8 cellular contexts compared by ENCODE assay signal in the genomic region with DNA sequence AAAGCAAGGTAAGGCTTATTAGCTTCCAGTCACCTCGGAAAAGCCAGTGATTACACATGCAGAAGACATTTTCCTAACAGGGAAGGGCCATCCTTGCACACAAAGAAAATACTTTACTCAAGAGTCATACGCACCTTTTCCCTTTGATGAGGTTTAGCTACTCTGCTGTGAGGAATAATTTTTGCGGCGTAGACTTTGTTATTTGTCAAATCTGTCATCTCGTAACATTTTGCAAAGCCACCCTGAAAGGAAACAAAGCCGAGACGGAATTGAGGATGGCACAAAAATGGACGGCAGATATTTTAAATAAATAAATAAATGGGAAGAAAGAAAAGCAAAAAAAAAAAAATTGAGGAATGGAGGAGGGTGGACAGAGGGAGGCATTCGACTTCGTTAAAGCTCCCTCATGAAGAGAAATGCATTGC. TPM values are rescaled to one million over a fixed set of nuclear protein-coding genes. Genes with fewer than 3 reads are reported as not detected.
DNase-seq lines count a peak whose midpoint lies in the region; ATAC-seq lines count a peak whose summit lies in the region.

No MANE protein-coding gene starts in this region.

- no peak overlapping the region for H3K27ac Mint-ChIP-seq in activated CD4-positive, alpha-beta T cell treated with anti-CD3 and anti-CD28 coated beads for 36 hours

- H3K9ac ChIP-seq in adipocyte (ENCODE audit: low read length) = peak overlapping the region; percentile 89

- POLR2A ChIA-PET in activated CD4-positive, alpha-beta T cell treated with anti-CD3 and anti-CD28 coated beads for 36 hours (lab: Charles Lee) = interaction anchor here (0.6 kb wide), 1 partner anchor 74 kb away, joined by 7 read pairs; no protein-coding TSS in a partner anchor

- ATAC-seq in activated CD4-positive, alpha-beta T cell treated with anti-CD3 and anti-CD28 coated beads for 36 hours = no peak
- no peak for ATAC-seq in GM19351 (IDR thresholded peaks at IDR 0.05; ENCODE audit: unreplicated experiment)

- H3K9me3 ChIP-seq in adipocyte (ENCODE audit: control insufficient read depth, low read length) = no peaks in the 10 kb centered on the region

- no peaks in the 10 kb centered on the region for H3K27me3 ChIP-seq in adipocyte (replicated peaks; ENCODE audit: control insufficient read depth, insufficient read depth, low read length)

- H3K4me3 ChIP-seq in adipocyte (ENCODE audit: low read length) = peak overlapping the region; percentile 93

- H3K36me3 ChIP-seq in adipocyte (ENCODE audit: control insufficient read depth, insufficient read depth, low read length, severe bottlenecking) = peaks cover 41% of the 10 kb centered on the region

- intact Hi-C loops in activated CD4-positive, alpha-beta T cell treated with anti-CD3 and anti-CD28 coated beads for 36 hours (cut with DNase I, micrococcal nuclease) = no loop called here

- peaks cover 24% of the 10 kb centered on the region for H3K4me1 ChIP-seq in adipocyte (ENCODE audit: control insufficient read depth, insufficient read depth, low read length)

- no peaks in the 10 kb centered on the region for H3K9me3 Mint-ChIP-seq in activated CD4-positive, alpha-beta T cell treated with anti-CD3 and anti-CD28 coated beads for 36 hours (ENCODE audit: low read depth)

- peaks cover 8% of the 10 kb centered on the region for H3K4me1 Mint-ChIP-seq in activated CD4-positive, alpha-beta T cell treated with anti-CD3 and anti-CD28 coated beads for 36 hours

- peaks cover 3% of the 10 kb centered on the region for H3K36me3 Mint-ChIP-seq in activated CD4-positive, alpha-beta T cell treated with anti-CD3 and anti-CD28 coated beads for 36 hours (ENCODE audit: low read depth)

- CTCF ChIA-PET in activated CD4-positive, alpha-beta T cell treated with anti-CD3 and anti-CD28 coated beads for 36 hours (lab: Charles Lee) = interaction anchor here (0.6 to 4.4 kb wide), 5 partner anchors 8 to 1161 kb away, joined by 3 to 50 read pairs (median 9); no protein-coding TSS in a partner anchor

- H3K4me3 Mint-ChIP-seq in activated CD4-positive, alpha-beta T cell treated with anti-CD3 and anti-CD28 coated beads for 36 hours = peak overlapping the region; percentile 69

- H3K27me3 Mint-ChIP-seq in activated CD4-positive, alpha-beta T cell treated with anti-CD3 and anti-CD28 coated beads for 36 hours = peaks cover 11% of the 10 kb centered on the region

- no peak for DNase-seq in activated CD4-positive, alpha-beta T cell treated with anti-CD3 and anti-CD28 coated beads for 36 hours
- DNase-seq in activated CD4-positive, alpha-beta T cell treated with anti-CD3 and anti-CD28 coated beads for 48 hours = no peak
- peak; percentile 56 for DNase-seq in adipocyte (ENCODE audit: low read depth)
- peak; percentile 79 for DNase-seq in kidney tubule cell (ENCODE audit: low spot score)
- DNase-seq in globus pallidus (ENCODE audit: low spot score) = no peak
- DNase-seq in activated CD4-positive, alpha-beta T cell treated with anti-CD3 and anti-CD28 coated beads, Interleukin-2, amount 50 U/mL, for 48 hours = no peak

- H3K27ac ChIP-seq in temporal lobe (ENCODE audit: low read depth, low read length) = peak overlapping the region; percentile 50

RNA-seq across cellular contexts. Expression of a gene that starts 1.0 kb away (rescaled TPM):
- total RNA-seq in activated CD4-positive, alpha-beta T cell treated with anti-CD3 and anti-CD28 coated beads for 36 hours = 1 to 10 TPM; 3.0 to 3.8 TPM
- total RNA-seq in temporal lobe = 621 TPM

RNA-seq across cellular contexts. Expression of a gene that starts 32.4 kb away (rescaled TPM):
- not detected for total RNA-seq in activated CD4-positive, alpha-beta T cell treated with anti-CD3 and anti-CD28 coated beads for 36 hours
- 0.25 TPM for total RNA-seq in temporal lobe

Comparison
In these comparisons a context has a peak if more than half of its experiments do, and no peak if none do; other contexts are left out.
1. DNase-seq: peak in adipocyte (single experiment) and kidney tubule cell (single experiment); none in activated CD4-positive, alpha-beta T cell treated with anti-CD3 and anti-CD28 coated beads for 36 hours (single experiment), activated CD4-positive, alpha-beta T cell treated with anti-CD3 and anti-CD28 coated beads for 48 hours (single experiment), globus pallidus (single experiment) and activated CD4-positive, alpha-beta T cell treated with anti-CD3 and anti-CD28 coated beads, Interleukin-2, amount 50 U/mL, for 48 hours (0 of 2).
2. RNA of a gene that starts 1.0 kb away (total RNA-seq): 621 TPM in temporal lobe (single experiment); 3.0 to 3.8 TPM in activated CD4-positive, alpha-beta T cell treated with anti-CD3 and anti-CD28 coated beads for 36 hours; every median in the first group is over 100 times any median in the second.